Comparison of ENCODE assay signal across 10 cellular contexts in the genomic region with DNA sequence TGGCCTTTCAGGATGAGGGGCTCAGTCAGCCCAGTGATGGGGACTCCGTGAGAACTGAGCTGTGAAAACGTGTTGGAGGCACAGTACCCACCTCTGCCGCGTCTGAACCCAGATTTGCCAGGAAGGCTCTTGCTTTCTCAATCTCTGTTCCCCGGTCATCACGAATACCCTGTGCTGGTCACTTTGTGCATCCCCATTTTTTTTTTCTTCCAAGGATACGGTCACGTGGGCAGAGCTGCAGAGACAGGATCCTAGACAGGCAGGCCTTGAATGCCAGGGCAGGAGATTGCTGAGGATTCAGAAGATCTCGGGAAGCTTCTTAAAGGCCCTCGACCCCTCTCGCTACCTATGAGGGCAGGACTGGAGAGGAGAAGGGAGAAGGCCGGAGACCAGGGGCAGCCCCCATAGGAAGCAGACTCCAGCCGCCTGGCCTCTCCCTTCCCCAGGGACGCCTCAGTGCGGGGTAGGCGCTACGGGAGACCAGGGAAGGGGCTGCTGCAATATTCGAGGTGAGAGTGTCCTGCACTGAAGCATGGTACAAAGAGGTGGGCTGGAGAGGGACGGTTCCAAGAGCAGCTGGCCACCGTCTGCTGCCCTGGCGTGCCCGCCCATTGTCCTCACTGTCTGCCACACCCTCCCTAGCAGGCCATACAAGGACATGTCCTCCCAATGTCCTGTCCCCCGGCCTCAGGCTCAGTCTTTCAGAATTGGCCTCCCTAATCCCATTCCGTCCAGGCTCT. TPM values are rescaled to one million over a fixed set of nuclear protein-coding genes. Genes with fewer than 3 reads are reported as not detected.
DNase-seq lines count a peak whose midpoint lies in the region; ATAC-seq and TF ChIP-seq lines count a peak whose summit lies in the region.
"Had no signal": no experiment of that assay in that cellular context is flagged by ENCODE, and none has a peak within 500 bp of the region (broad histone marks: within the 10 kb centered on the region; RNA-seq: fewer than 3 reads in every experiment).

No MANE protein-coding gene starts in this region.

- no peak overlapping the region for H3K4me3 Mint-ChIP-seq in T-helper 17 cell
- H3K4me3 Mint-ChIP-seq in stimulated activated naive CD8-positive, alpha-beta T cell treated with anti-CD3 and anti-CD28 coated beads, Interleukin-15, amount 100 ng/mL, for 72 hours, result no peak overlapping the region
- no peak overlapping the region for H3K4me3 Mint-ChIP-seq in activated T-helper 2 cell treated with anti-CD3 and anti-CD28 coated beads, Interferon-gamma antibody, Interleukin-2, Interleukin-4, amounts not matched to agents 10 μg/mL and 5 μg/mL and 100 μg/mL, durations not matched to agents 14 hours and 24 hours and 36 hours (ENCODE audit: low read depth)
- H3K4me3 Mint-ChIP-seq: central memory CD8-positive, alpha-beta T cell; neural crest cell had no signal

- no peaks in the 10 kb centered on the region for H3K9me3 Mint-ChIP-seq in stimulated activated naive CD8-positive, alpha-beta T cell treated with anti-CD3 and anti-CD28 coated beads, Interleukin-15, amount 100 ng/mL, for 72 hours
- H3K9me3 Mint-ChIP-seq in activated T-helper 2 cell treated with anti-CD3 and anti-CD28 coated beads, Interferon-gamma antibody, Interleukin-2, Interleukin-4, amounts not matched to agents 10 μg/mL and 5 μg/mL and 100 μg/mL, durations not matched to agents 14 hours and 24 hours and 36 hours, result no peaks in the 10 kb centered on the region
- H3K9me3 Mint-ChIP-seq: central memory CD8-positive, alpha-beta T cell; neural crest cell had no signal

- DNase-seq in GM13977 (ENCODE audit: low spot score) (peak; percentile 20), T-helper 17 cell (no peak), fibroblast of villous mesenchyme (ENCODE audit: low read depth) (no peak), DMS53 (lab: John Stamatoyannopoulos, UW) (no peak)
- DNase-seq in stimulated activated naive CD8-positive, alpha-beta T cell treated with anti-CD3 and anti-CD28 coated beads, Interleukin-15, amount 100 ng/mL, for 72 hours, result no peak
- DNase-seq in activated T-helper 2 cell treated with anti-CD3 and anti-CD28 coated beads, Interferon-gamma antibody, Interleukin-2, Interleukin-4, amounts not matched to agents 10 μg/mL and 5 μg/mL and 100 μg/mL, durations not matched to agents 14 hours and 24 hours and 36 hours (ENCODE audit: low spot score), result no peak

- H3K36me3 Mint-ChIP-seq in T-helper 17 cell (ENCODE audit: low read depth), result no peaks in the 10 kb centered on the region
- H3K36me3 Mint-ChIP-seq in activated T-helper 2 cell treated with anti-CD3 and anti-CD28 coated beads, Interferon-gamma antibody, Interleukin-2, Interleukin-4, amounts not matched to agents 10 μg/mL and 5 μg/mL and 100 μg/mL, durations not matched to agents 14 hours and 24 hours and 36 hours (ENCODE audit: low read depth), result no peaks in the 10 kb centered on the region

- no peaks in the 10 kb centered on the region for H3K36me3 ChIP-seq in skeletal muscle tissue (ENCODE audit: control insufficient read depth in 3 of 3, insufficient read depth in 3 of 3, low read length in 3 of 3)

- no peak overlapping the region for H3K27ac ChIP-seq in skeletal muscle tissue (ENCODE audit: low read depth, low read length)

- peaks cover 6% of the 10 kb centered on the region for H3K27me3 Mint-ChIP-seq in T-helper 17 cell
- H3K27me3 Mint-ChIP-seq in stimulated activated naive CD8-positive, alpha-beta T cell treated with anti-CD3 and anti-CD28 coated beads, Interleukin-15, amount 100 ng/mL, for 72 hours, result peaks cover 13% of the 10 kb centered on the region
- peaks cover 19% of the 10 kb centered on the region for H3K27me3 Mint-ChIP-seq in activated T-helper 2 cell treated with anti-CD3 and anti-CD28 coated beads, Interferon-gamma antibody, Interleukin-2, Interleukin-4, amounts not matched to agents 10 μg/mL and 5 μg/mL and 100 μg/mL, durations not matched to agents 14 hours and 24 hours and 36 hours (ENCODE audit: low read depth)

- H3K9me3 ChIP-seq in T-helper 17 cell (ENCODE audit: control insufficient read depth, low read length, poor library complexity, severe bottlenecking) (no peaks in the 10 kb centered on the region), skeletal muscle tissue (ENCODE audit: control insufficient read depth in 3 of 3, low read length in 3 of 3) (no peaks in the 10 kb centered on the region)

- ATAC-seq in T-helper 17 cell (no peak), GM21529 (IDR thresholded peaks at IDR 0.05; ENCODE audit: unreplicated experiment) (no peak)
- no peak for ATAC-seq in stimulated activated naive CD8-positive, alpha-beta T cell treated with anti-CD3 and anti-CD28 coated beads, Interleukin-15, amount 100 ng/mL, for 72 hours

- TF ChIP-seq CTCF in GM13977 (IDR thresholded peaks at IDR 0.05; ENCODE audit: extremely low read depth, insufficient read depth, missing control alignments) (no peak), fibroblast of villous mesenchyme (IDR thresholded peaks at IDR 0.05; ENCODE audit: insufficient read depth, low read depth, low read length) (no peak)

- H3K4me3 ChIP-seq in fibroblast of villous mesenchyme (ENCODE audit: low read depth, low read length) (peak overlapping the region; percentile 29), skeletal muscle tissue (ENCODE audit: low read length in 3 of 3) (peak overlapping the region; percentile 45 to 65 (median 60))

- peaks cover 6 to 23% (median 20%) of the 10 kb centered on the region in 3 donors for H3K4me1 ChIP-seq in skeletal muscle tissue (ENCODE audit: control insufficient read depth in 3 of 3, insufficient read depth in 3 of 3, low read length in 3 of 3)

- peak overlapping the region; percentile 67 for H3K27ac Mint-ChIP-seq in T-helper 17 cell
- H3K27ac Mint-ChIP-seq in stimulated activated naive CD8-positive, alpha-beta T cell treated with anti-CD3 and anti-CD28 coated beads, Interleukin-15, amount 100 ng/mL, for 72 hours, result no peak overlapping the region
- no peak overlapping the region for H3K27ac Mint-ChIP-seq in activated T-helper 2 cell treated with anti-CD3 and anti-CD28 coated beads, Interferon-gamma antibody, Interleukin-2, Interleukin-4, amounts not matched to agents 10 μg/mL and 5 μg/mL and 100 μg/mL, durations not matched to agents 14 hours and 24 hours and 36 hours

- no peaks in the 10 kb centered on the region for H3K27me3 ChIP-seq in skeletal muscle tissue (ENCODE audit: control insufficient read depth in 3 of 3, insufficient read depth in 3 of 3, low read length in 3 of 3)

- in situ Hi-C loops in GM13977 (cut with MboI; ENCODE audit: low pct_unique_long_range_greater_than_20kb, low sequenced_read_pairs, unreplicated experiment), result loop anchor here (10.0 kb wide), 1 partner anchor 241 kb away; no protein-coding TSS in a partner anchor

- H3K9ac ChIP-seq in skeletal muscle tissue (ENCODE audit: low read depth in 1 of 3, low read length in 3 of 3), result peak overlapping the region in 1 of 3 donors; percentile 33

- peaks cover 22% of the 10 kb centered on the region for H3K4me1 Mint-ChIP-seq in T-helper 17 cell
- peaks cover 14% of the 10 kb centered on the region for H3K4me1 Mint-ChIP-seq in stimulated activated naive CD8-positive, alpha-beta T cell treated with anti-CD3 and anti-CD28 coated beads, Interleukin-15, amount 100 ng/mL, for 72 hours
- H3K4me1 Mint-ChIP-seq in activated T-helper 2 cell treated with anti-CD3 and anti-CD28 coated beads, Interferon-gamma antibody, Interleukin-2, Interleukin-4, amounts not matched to agents 10 μg/mL and 5 μg/mL and 100 μg/mL, durations not matched to agents 14 hours and 24 hours and 36 hours (ENCODE audit: low read depth), result peaks cover 12% of the 10 kb centered on the region

- intact Hi-C loops in activated T-helper 2 cell treated with anti-CD3 and anti-CD28 coated beads, Interferon-gamma antibody, Interleukin-2, Interleukin-4, amounts not matched to agents 10 μg/mL and 5 μg/mL and 100 μg/mL, durations not matched to agents 14 hours and 24 hours and 36 hours (cut with micrococcal nuclease), result loop anchor here (1.0 kb wide), 1 partner anchor 234 kb away; no protein-coding TSS in a partner anchor

RNA-seq across cellular contexts. Expression of a gene that starts 29.0 kb away (rescaled TPM):
- total RNA-seq in T-helper 17 cell, result 10 to 100 TPM; 15.3 to 19.9 TPM
- 29.8 and 39.3 TPM in 2 replicates for total RNA-seq in fibroblast of villous mesenchyme
- 36.5 TPM for total RNA-seq in skeletal muscle tissue
- total RNA-seq in activated T-helper 2 cell treated with anti-CD3 and anti-CD28 coated beads, Interferon-gamma antibody, Interleukin-2, Interleukin-4, amounts not matched to agents 10 μg/mL and 5 μg/mL and 100 μg/mL, durations not matched to agents 14 hours and 24 hours and 36 hours, result 29.3 and 32.4 TPM in 2 replicates
